In the genomic region with DNA sequence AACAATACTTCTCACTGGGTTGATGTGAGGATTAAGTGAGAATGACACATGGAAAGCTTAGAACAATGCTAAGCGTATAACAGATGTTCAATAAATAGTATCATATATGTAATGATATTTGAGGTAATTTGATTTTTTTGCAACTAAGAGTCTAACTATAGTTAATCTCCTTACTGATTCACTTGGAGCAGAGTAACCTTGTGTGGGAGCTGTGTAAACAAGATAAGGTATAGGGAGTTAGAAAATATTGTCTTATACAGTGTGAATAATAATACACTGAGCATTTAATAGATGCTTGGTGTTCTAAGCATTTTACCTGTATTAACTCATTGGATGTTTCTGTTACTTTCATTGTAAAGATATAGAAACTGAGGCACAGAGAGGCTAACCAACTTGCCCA, we compare ENCODE assay signal across 9 cellular contexts.
"Had no signal": no experiment of that assay in that cellular context is flagged by ENCODE, and none has a peak within 500 bp of the region (broad histone marks: within the 10 kb centered on the region; RNA-seq: fewer than 3 reads in every experiment).

No MANE protein-coding gene starts in this region.

- H3K27ac Mint-ChIP-seq: HFFc6 had no signal

- H3K9me3 ChIP-seq: HAP-1 had no signal

- H3K27me3 Mint-ChIP-seq: IgD-negative memory B cell had no signal

- DNase-seq: GM23248, GOT3, H7, HFFc6, KG1 had no signal

- H3K4me3 ChIP-seq: GM23248, HAP-1 had no signal

- ATAC-seq: HCT116, HepG2 had no signal

- H3K4me3 Mint-ChIP-seq: HFFc6 had no signal

- H3K36me3 ChIP-seq: HAP-1 had no signal

- H3K9me3 Mint-ChIP-seq: HFFc6 had no signal

- H3K4me1 ChIP-seq: HAP-1 had no signal
